ENCODE assay signal across 8 cellular contexts in genomic region chr3:68878322-68878721, GRCh38. TPM values are rescaled to one million over a fixed set of nuclear protein-coding genes. Genes with fewer than 3 reads are reported as not detected.
A peak's percentile ranks its signal among the peaks of the same experiment; 100 is the strongest.
DNase-seq lines count a peak whose midpoint lies in the region; ATAC-seq and TF ChIP-seq lines count a peak whose summit lies in the region.

No MANE protein-coding gene starts in this region.

- H3K9me3 ChIP-seq in DOHH2 (ENCODE audit: control insufficient read depth, insufficient read depth, low read length), result no peaks in the 10 kb centered on the region

- H3K9me3 Mint-ChIP-seq in nephron, result no peaks in the 10 kb centered on the region

- no peak overlapping the region for H3K27ac ChIP-seq in DOHH2 (ENCODE audit: low read depth, low read length)
- H3K27ac ChIP-seq in brain microvascular endothelial cell, result no peak overlapping the region

- peak; percentile 67 for TF ChIP-seq CTCF in DOHH2 (IDR thresholded peaks at IDR 0.05; ENCODE audit: low read depth, low read length, poor library complexity, severe bottlenecking)
- peak; percentile 63 for TF ChIP-seq CTCF in LNCAP (IDR thresholded peaks at IDR 0.05)
- peak; percentile 65 for TF ChIP-seq CTCF in brain microvascular endothelial cell (IDR thresholded peaks at IDR 0.05; ENCODE audit: low read depth, low read length, missing control alignments)
- peak; percentile 74 to 80 (median 79) for TF ChIP-seq CTCF in nephron (IDR thresholded peaks at IDR 0.05; ENCODE audit: unreplicated experiment in 3 of 3)

- H3K4me3 Mint-ChIP-seq in nephron, result no peak overlapping the region

- no peaks in the 10 kb centered on the region for H3K9me2 ChIP-seq in DOHH2 (replicated peaks; ENCODE audit: control insufficient read depth, low read length)

- H3K36me3 ChIP-seq in DOHH2 (ENCODE audit: control insufficient read depth, low read length), result no peaks in the 10 kb centered on the region
- no peaks in the 10 kb centered on the region for H3K36me3 ChIP-seq in brain microvascular endothelial cell (replicated peaks)

- no peak overlapping the region for H3K27ac Mint-ChIP-seq in nephron

- no peaks in the 10 kb centered on the region for H3K36me3 Mint-ChIP-seq in nephron (ENCODE audit: low read depth)

- no peaks in the 10 kb centered on the region for H3K4me1 Mint-ChIP-seq in nephron

- no peak overlapping the region for H3K4me2 ChIP-seq in DOHH2 (ENCODE audit: low read length)

- peaks cover 8% of the 10 kb centered on the region for H3K27me3 Mint-ChIP-seq in nephron (ENCODE audit: low read depth)

- H3K4me3 ChIP-seq in DOHH2 (ENCODE audit: low read length) (no peak overlapping the region), brain microvascular endothelial cell (ENCODE audit: low read depth, low read length) (no peak overlapping the region)

- no peaks in the 10 kb centered on the region for H3K79me2 ChIP-seq in DOHH2 (ENCODE audit: control insufficient read depth, low read length)

- in situ Hi-C loops in brain microvascular endothelial cell (cut with HindIII; ENCODE audit: low pct_ligation_motif_present, low sequenced_read_pairs), result no loop called here

- no peaks in the 10 kb centered on the region for H3F3A ChIP-seq in DOHH2 (ENCODE audit: control insufficient read depth, insufficient read depth)

- no peak for ATAC-seq in GM21825 (IDR thresholded peaks at IDR 0.05; ENCODE audit: unreplicated experiment)

- DNase-seq in brain microvascular endothelial cell, result peak; percentile 9
- no peak for DNase-seq in NCI-H2029 treated with DMSO at 0.1 percent for 48 hours (lab: John Stamatoyannopoulos, UW)
- DNase-seq in OCI-M2 (lab: John Stamatoyannopoulos, UW; ENCODE audit: unreplicated experiment), result no peak
- DNase-seq in H4 (ENCODE audit: low spot score), result no peak

- H3K27me3 ChIP-seq in DOHH2 (ENCODE audit: control insufficient read depth, low read length) (no peaks in the 10 kb centered on the region), brain microvascular endothelial cell (replicated peaks) (no peaks in the 10 kb centered on the region)

- H4K20me1 ChIP-seq in DOHH2 (ENCODE audit: control insufficient read depth, insufficient read depth, low read depth, low read length), result no peaks in the 10 kb centered on the region

- H3K4me1 ChIP-seq in DOHH2 (ENCODE audit: control insufficient read depth, low read length), result peaks cover 24% of the 10 kb centered on the region

RNA-seq across cellular contexts. Expression of gene TAFA4, which starts 54.0 kb away (rescaled TPM):
- total RNA-seq in H4 (2014; rRNA removed; shearing (Covaris generic)), result not detected in 2 replicates
